18 cellular contexts compared by ENCODE assay signal in the genomic region with DNA sequence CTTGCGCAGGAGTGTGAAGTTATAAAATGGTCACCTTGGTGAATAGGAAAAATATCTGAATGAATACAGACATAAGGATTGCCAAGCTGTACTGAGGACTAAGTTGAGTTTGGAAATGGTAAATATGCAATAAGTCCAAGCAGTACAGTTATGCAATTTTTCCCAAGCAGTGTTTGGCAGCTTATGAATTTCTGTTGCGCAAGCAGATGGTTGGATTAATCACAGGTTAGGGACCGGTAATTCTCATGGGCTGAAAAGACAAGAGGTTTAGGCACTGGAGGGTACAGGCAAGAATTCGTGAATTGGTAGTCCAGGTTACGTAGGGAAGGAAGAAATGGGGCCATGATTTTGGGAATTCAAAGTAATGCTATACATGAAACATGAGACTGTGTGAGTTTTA.
A peak's percentile ranks its signal among the peaks of the same experiment; 100 is the strongest.
DNase-seq lines count a peak whose midpoint lies in the region; ATAC-seq and TF ChIP-seq lines count a peak whose summit lies in the region.
"Had no signal": no experiment of that assay in that cellular context is flagged by ENCODE, and none has a peak within 500 bp of the region (broad histone marks: within the 10 kb centered on the region; RNA-seq: fewer than 3 reads in every experiment).

No MANE protein-coding gene starts in this region.

- no peak overlapping the region for H2BK120ac ChIP-seq in trophoblast cell (ENCODE audit: insufficient read depth, low read length, poor library complexity)

- H2AK5ac ChIP-seq in trophoblast cell (ENCODE audit: low read length) = no peak overlapping the region

- H3K79me1 ChIP-seq in trophoblast cell (ENCODE audit: low read length) = no peaks in the 10 kb centered on the region

- H3K9ac ChIP-seq in trophoblast cell (ENCODE audit: low read length) = no peak overlapping the region

- no peak overlapping the region for H2BK12ac ChIP-seq in trophoblast cell (ENCODE audit: low read length)

- H3K9me3 ChIP-seq in trophoblast cell (ENCODE audit: insufficient read depth, low read depth, low read length) = peaks cover 6% of the 10 kb centered on the region
- H3K9me3 ChIP-seq: uterus had no signal

- H3K4me3 ChIP-seq in trophoblast cell (ENCODE audit: low read depth, low read length) (no peak overlapping the region), coronary artery (no peak overlapping the region)
- H3K4me3 ChIP-seq: uterus had no signal

- ATAC-seq in HG03457 (IDR thresholded peaks at IDR 0.05; ENCODE audit: unreplicated experiment) (no peak), HG02798 (IDR thresholded peaks at IDR 0.05; ENCODE audit: poor library complexity, unreplicated experiment) (no peak)

- H3K79me2 ChIP-seq in trophoblast cell (ENCODE audit: control insufficient read depth, insufficient read depth, low read length, poor library complexity) = no peaks in the 10 kb centered on the region

- H2BK5ac ChIP-seq in trophoblast cell (ENCODE audit: low read depth, low read length, poor library complexity) = no peak overlapping the region

- no peak for TF ChIP-seq CTCF in coronary artery (IDR thresholded peaks at IDR 0.05)

- H3K36me3 ChIP-seq in trophoblast cell (ENCODE audit: control insufficient read depth in 1 of 2, insufficient read depth in 2 of 2, low read length in 2 of 2) = no peaks in the 10 kb centered on the region
- H3K36me3 ChIP-seq: uterus had no signal

- no peak overlapping the region for H3K18ac ChIP-seq in trophoblast cell (ENCODE audit: low read length)

- WGBS in trophoblast cell (ENCODE audit: extremely low coverage, insufficient coverage, insufficient read length) = no CpG with 5 or more reads among the region's 5 CpGs

- DNase-seq in EH (ENCODE audit: low read depth) (peak; percentile 41), NCI-H226 (peak; percentile 83), fibroblast of gingiva (ENCODE audit: low read depth) (peak; percentile 74), trophoblast cell (peak; percentile 24 to 57), G401 (ENCODE audit: low spot score) (no peak), coronary artery (ENCODE audit: low spot score) (no peak)
- DNase-seq: activated CD4-positive, alpha-beta T cell treated with anti-CD3 and anti-CD28 coated beads for 48 hours; activated T-cell treated with anti-CD3 and anti-CD28 coated beads, Interleukin-2, amount 50 U/mL, for 48 hours; CD4-positive, alpha-beta memory T cell; cortex of kidney; GDM1; islet precursor cell; KG1; NCI-H1694 treated with DMSO at 0.1 percent for 48 hours; NCI-H69; uterus had no signal

- no peak overlapping the region for H3K4me2 ChIP-seq in trophoblast cell (ENCODE audit: low read length)

- no peak overlapping the region for H4K12ac ChIP-seq in trophoblast cell (ENCODE audit: low read depth, low read length)

- no peak overlapping the region for H4K8ac ChIP-seq in trophoblast cell (ENCODE audit: low read depth, low read length)

- H3K4ac ChIP-seq in trophoblast cell (ENCODE audit: low read depth, low read length) = no peak overlapping the region

- H3K23ac ChIP-seq in trophoblast cell (ENCODE audit: low read length) = no peak overlapping the region

- H3K27ac ChIP-seq in trophoblast cell (ENCODE audit: low read depth, low read length) (no peak overlapping the region), coronary artery (no peak overlapping the region)
- H3K27ac ChIP-seq: uterus had no signal

- no peak overlapping the region for H4K91ac ChIP-seq in trophoblast cell (ENCODE audit: low read depth, low read length)

- no peak overlapping the region for H2AFZ ChIP-seq in trophoblast cell (ENCODE audit: insufficient read depth, low read length, poor library complexity)

- no peaks in the 10 kb centered on the region for H3K27me3 ChIP-seq in trophoblast cell (ENCODE audit: insufficient read depth, low read length)
- H3K27me3 ChIP-seq: uterus had no signal

- in situ Hi-C loops in G401 (cut with HindIII; ENCODE audit: low sequenced_read_pairs) = no loop called here

- no peaks in the 10 kb centered on the region for H3K4me1 ChIP-seq in trophoblast cell (ENCODE audit: control insufficient read depth in 1 of 2, insufficient read depth in 2 of 2, low read length in 2 of 2)
- H3K4me1 ChIP-seq: uterus had no signal

- H3K14ac ChIP-seq in trophoblast cell (ENCODE audit: low read length) = no peak overlapping the region

Comparison
In these comparisons a context has a peak if more than half of its experiments do, and no peak if none do; other contexts are left out.
1. DNase-seq: peak in EH (single experiment), NCI-H226 (single experiment), fibroblast of gingiva (single experiment) and trophoblast cell (2 of 2); none in G401 (single experiment) and coronary artery (single experiment).